In genomic region chr11:124674168-124674517, GRCh38 we compare ENCODE assay signal across 8 cellular contexts. TPM values are rescaled to one million over a fixed set of nuclear protein-coding genes. Genes with fewer than 3 reads are reported as not detected.
DNase-seq lines count a peak whose midpoint lies in the region; ATAC-seq, FAIRE-seq and TF ChIP-seq lines count a peak whose summit lies in the region.

No MANE protein-coding gene starts in this region.

- H3K9me3 Mint-ChIP-seq in CD8-positive, alpha-beta memory T cell: no peaks in the 10 kb centered on the region

- H4K20me1 ChIP-seq in PC-9 (ENCODE audit: insufficient read depth): no peaks in the 10 kb centered on the region
- H4K20me1 ChIP-seq in endothelial cell of umbilical vein (replicated peaks; ENCODE audit: control insufficient read depth, extremely low read depth, insufficient read depth, low read length): no peaks in the 10 kb centered on the region

- CTCF ChIA-PET in CD8-positive, alpha-beta memory T cell (lab: Charles Lee): interaction anchor here (0.6 to 6.0 kb wide), 8 partner anchors 11 to 162 kb away, joined by 3 to 105 read pairs (median 5); partner anchors contain the start of gene ESAM
- CTCF ChIA-PET in PC-9 (lab: Charles Lee): interaction anchor here (0.7 to 1.3 kb wide), 3 partner anchors 89 to 405 kb away, joined by 4 to 5 read pairs (median 4); no protein-coding TSS in a partner anchor
- CTCF ChIA-PET in endothelial cell of umbilical vein (lab: Charles Lee): interaction anchor here (0.7 to 8.9 kb wide), 11 partner anchors 10 to 193 kb away, joined by 3 to 267 read pairs (median 6); partner anchors contain the start of gene NRGN

- H3K9ac ChIP-seq in endothelial cell of umbilical vein (replicated peaks; ENCODE audit: extremely low read depth, insufficient read depth, low read length): peak overlapping the region; percentile 75

- peak overlapping the region; percentile 71 for H3K27ac ChIP-seq in CD8-positive, alpha-beta memory T cell (ENCODE audit: low read depth, low read length)
- H3K27ac ChIP-seq in PC-9: peak overlapping the region; percentile 50
- H3K27ac ChIP-seq in endothelial cell of umbilical vein (ENCODE audit: insufficient read depth, low read depth, low read length): peak overlapping the region; percentile 63
- no peak overlapping the region for H3K27ac ChIP-seq in neutrophil

- H3K9me3 ChIP-seq in CD8-positive, alpha-beta memory T cell (ENCODE audit: low read length): no peaks in the 10 kb centered on the region
- H3K9me3 ChIP-seq in PC-9 (ENCODE audit: insufficient read depth, low read depth): no peaks in the 10 kb centered on the region
- H3K9me3 ChIP-seq in endothelial cell of umbilical vein (replicated peaks; ENCODE audit: control insufficient read depth, insufficient read depth, low read length): no peaks in the 10 kb centered on the region
- H3K9me3 ChIP-seq in neutrophil: no peaks in the 10 kb centered on the region

- H3K27me3 Mint-ChIP-seq in CD8-positive, alpha-beta memory T cell: peaks cover 11 to 17% of the 10 kb centered on the region in 2 donors

- BruUV-seq in PC-9 (replicated peaks; lab: Mats Ljungman, UMichigan) (TSS peak; percentile 68), endothelial cell of umbilical vein (replicated peaks; lab: Mats Ljungman, UMichigan) (TSS peak; percentile 81)

- TF ChIP-seq CTCF in PC-9 (conservative IDR thresholded peaks at IDR 0.05) (no peak), endothelial cell of umbilical vein (IDR thresholded peaks at IDR 0.05; ENCODE audit: extremely low read depth in 1 of 2, insufficient read depth in 1 of 2, low read depth in 1 of 2, low read length in 2 of 2) (no peak), neutrophil (IDR thresholded peaks at IDR 0.05) (no peak)

- TF ChIP-seq POLR2A in endothelial cell of umbilical vein (IDR thresholded peaks at IDR 0.05; ENCODE audit: low read depth, low read length): no peak

- H3K36me3 Mint-ChIP-seq in CD8-positive, alpha-beta memory T cell: peaks cover 0 to 4% (median 0%) of the 10 kb centered on the region in 3 donors

- peaks cover 36% of the 10 kb centered on the region for H3K4me1 ChIP-seq in CD8-positive, alpha-beta memory T cell (ENCODE audit: insufficient read depth, low read length)
- H3K4me1 ChIP-seq in PC-9 (replicated peaks; ENCODE audit: insufficient read depth) (peaks cover 18% of the 10 kb centered on the region), endothelial cell of umbilical vein (ENCODE audit: control insufficient read depth, extremely low read depth, insufficient read depth, low read length) (peaks cover 26% of the 10 kb centered on the region), neutrophil (ENCODE audit: control insufficient read depth in 1 of 2, insufficient read depth in 1 of 2, low read depth in 1 of 2, low read length in 1 of 2) (peaks cover 11 to 14% of the 10 kb centered on the region in 2 experiments)

- POLR2A ChIA-PET in CD8-positive, alpha-beta memory T cell (lab: Charles Lee): interaction anchor here (0.6 to 1.8 kb wide), 5 partner anchors 17 to 163 kb away, joined by 3 to 23 read pairs (median 4); partner anchors contain the start of gene ESAM
- POLR2A ChIA-PET in PC-9 (lab: Charles Lee; ENCODE audit: unreplicated experiment): interaction anchor here (0.6 to 0.9 kb wide), 9 partner anchors 34 to 1823 kb away, joined by 3 to 15 read pairs (median 7); partner anchors contain the start of gene TBRG1
- POLR2A ChIA-PET in endothelial cell of umbilical vein (lab: Charles Lee): interaction anchor here (1.0 to 1.6 kb wide), 2 partner anchors 66 to 73 kb away, joined by 4 to 6 read pairs; partner anchors contain the start of gene NRGN

- H3K4me2 ChIP-seq in PC-9: peak overlapping the region; percentile 80
- peak overlapping the region; percentile 54 for H3K4me2 ChIP-seq in endothelial cell of umbilical vein (ENCODE audit: insufficient read depth, low read length)

- H3K9me1 ChIP-seq in endothelial cell of umbilical vein (replicated peaks; ENCODE audit: control insufficient read depth, extremely low read depth, insufficient read depth, low read length): no peaks in the 10 kb centered on the region

- peak; percentile 12 for FAIRE-seq in endothelial cell of umbilical vein (lab: Jason Lieb, UNC)

- H3K4me3 Mint-ChIP-seq in CD8-positive, alpha-beta memory T cell: peak overlapping the region; percentile 89 to 95 (median 91)

- H3F3A ChIP-seq in PC-9 (ENCODE audit: insufficient read depth, low read depth): no peaks in the 10 kb centered on the region

- H3K4me3 ChIP-seq in CD8-positive, alpha-beta memory T cell (ENCODE audit: low read length): peak overlapping the region; percentile 74
- H3K4me3 ChIP-seq in PC-9 (peak overlapping the region; percentile 83), endothelial cell of umbilical vein (replicated peaks in 1 of 3; ENCODE audit: insufficient read depth in 1 of 3, low read depth in 1 of 3, low read length in 3 of 3) (peak overlapping the region; percentile 7 to 95 (median 38)), neutrophil (ENCODE audit: low read depth in 1 of 2, low read length in 1 of 2) (peak overlapping the region; percentile 61 to 67)

- dilution Hi-C loops in endothelial cell of umbilical vein (cut with MboI; ENCODE audit: extremely low pct_ligation_motif_present, low sequenced_read_pairs): no loop called here

- intact Hi-C loops in PC-9 (cut with micrococcal nuclease; ENCODE audit: unreplicated experiment) (loop anchor here (5.0 kb wide), 1 partner anchor 278 kb away; the partner anchor contains the start of gene CCDC15), endothelial cell of umbilical vein (cut with micrococcal nuclease) (no loop called here)

- peaks cover 25 to 36% (median 33%) of the 10 kb centered on the region in 3 donors for H3K4me1 Mint-ChIP-seq in CD8-positive, alpha-beta memory T cell

- H3K36me3 ChIP-seq in CD8-positive, alpha-beta memory T cell (ENCODE audit: insufficient read depth, low read length): no peaks in the 10 kb centered on the region
- H3K36me3 ChIP-seq in PC-9 (ENCODE audit: low read depth) (no peaks in the 10 kb centered on the region), endothelial cell of umbilical vein (ENCODE audit: control insufficient read depth in 2 of 2, extremely low read depth in 1 of 2, insufficient read depth in 2 of 2, low read length in 2 of 2) (no peaks in the 10 kb centered on the region), neutrophil (no peaks in the 10 kb centered on the region)

- no peaks in the 10 kb centered on the region for H3K9me2 ChIP-seq in PC-9 (ENCODE audit: insufficient read depth)

- no peaks in the 10 kb centered on the region for H3K27me3 ChIP-seq in CD8-positive, alpha-beta memory T cell (ENCODE audit: insufficient read depth, low read length, poor library complexity, severe bottlenecking)
- H3K27me3 ChIP-seq in PC-9 (ENCODE audit: insufficient read depth, low read depth): no peaks in the 10 kb centered on the region
- H3K27me3 ChIP-seq in endothelial cell of umbilical vein (ENCODE audit: control insufficient read depth in 2 of 2, insufficient read depth in 2 of 2, low read length in 2 of 2): no peaks in the 10 kb centered on the region
- peaks cover 43% of the 10 kb centered on the region for H3K27me3 ChIP-seq in neutrophil

- DNase-seq in CD8-positive, alpha-beta memory T cell: no peak
- no peak for DNase-seq in PC-9
- DNase-seq in endothelial cell of umbilical vein (ENCODE audit: low read depth, low spot score): no peak
- DNase-seq in mucosa of gallbladder (ENCODE audit: low spot score): no peak
- DNase-seq in stimulated activated CD4-positive, alpha-beta T cell treated with anti-CD3 and anti-CD28 coated beads, Interleukin-15, amount 100 ng/mL, for 24 hours: no peak
- no peak for DNase-seq in NCI-H524 treated with DMSO at 0.1 percent for 48 hours (lab: John Stamatoyannopoulos, UW)

- no peak for ATAC-seq in GM21619 (IDR thresholded peaks at IDR 0.05; ENCODE audit: unreplicated experiment)

- H2AFZ ChIP-seq in PC-9 (peak overlapping the region; percentile 93), endothelial cell of umbilical vein (ENCODE audit: low read depth, low read length) (peak overlapping the region; percentile 37)

- H3K27ac Mint-ChIP-seq in CD8-positive, alpha-beta memory T cell: peak overlapping the region in 7 of 8 donors; percentile 97 to 99 (median 98)

- H3K79me2 ChIP-seq in PC-9 (ENCODE audit: low read depth) (peaks cover 12% of the 10 kb centered on the region), endothelial cell of umbilical vein (ENCODE audit: control insufficient read depth, insufficient read depth, low read length) (no peaks in the 10 kb centered on the region)

RNA-seq across cellular contexts. Expression of gene SPA17, which starts 0.4 kb away (rescaled TPM):
- 1 to 10 TPM; 2.2 to 3.9 TPM for total RNA-seq in CD8-positive, alpha-beta memory T cell
- 1.4 TPM for polyA plus RNA-seq in CD8-positive, alpha-beta memory T cell
- total RNA-seq in PC-9 (2021) (6.1 and 15.7 TPM in 2 replicates), endothelial cell of umbilical vein (4.7 and 6.1 TPM in 2 replicates), mucosa of gallbladder (6.4 TPM)
- polyA plus RNA-seq in endothelial cell of umbilical vein: 2.8 and 3.9 TPM in 2 replicates
- polyA plus RNA-seq in endothelial cell of umbilical vein (2011; cell fraction: cytosol; rRNA removed): 7.7 and 8.6 TPM in 2 replicates
- 3.3 and 5.8 TPM in 2 replicates for polyA plus RNA-seq in endothelial cell of umbilical vein (2011; cell fraction: nucleus; rRNA removed)
- polyA plus RNA-seq in endothelial cell of umbilical vein (2012): 9.8 and 15.4 TPM in 2 replicates
- 5.3 and 6.7 TPM in 2 replicates for polyA minus RNA-seq in endothelial cell of umbilical vein
- 1.8 TPM for polyA minus RNA-seq in endothelial cell of umbilical vein (2011; cell fraction: cytosol; rRNA and poly(A)+ RNA removed)
- polyA minus RNA-seq in endothelial cell of umbilical vein (2011; cell fraction: nucleus; rRNA and poly(A)+ RNA removed): 3.1 and 3.5 TPM in 2 replicates

RNA-seq across cellular contexts. Expression of gene SIAE, which starts 0.6 kb away (rescaled TPM):
- 1 to 10 TPM; 4.0 to 5.2 TPM for total RNA-seq in CD8-positive, alpha-beta memory T cell
- polyA plus RNA-seq in CD8-positive, alpha-beta memory T cell: 0.85 TPM
- total RNA-seq in PC-9 (2021) (29.2 and 37.9 TPM in 2 replicates), endothelial cell of umbilical vein (15.1 and 16.9 TPM in 2 replicates), mucosa of gallbladder (33.1 TPM)
- polyA plus RNA-seq in endothelial cell of umbilical vein: 22.1 and 23.9 TPM in 2 replicates
- polyA plus RNA-seq in endothelial cell of umbilical vein (2011; cell fraction: cytosol; rRNA removed): 18.3 TPM in 2 replicates
- polyA plus RNA-seq in endothelial cell of umbilical vein (2011; cell fraction: nucleus; rRNA removed): 17.3 and 19.9 TPM in 2 replicates
- polyA plus RNA-seq in endothelial cell of umbilical vein (2012): 24.2 and 28.2 TPM in 2 replicates
- polyA minus RNA-seq in endothelial cell of umbilical vein: 24.5 and 25.2 TPM in 2 replicates
- 3.2 TPM for polyA minus RNA-seq in endothelial cell of umbilical vein (2011; cell fraction: cytosol; rRNA and poly(A)+ RNA removed)
- polyA minus RNA-seq in endothelial cell of umbilical vein (2011; cell fraction: nucleus; rRNA and poly(A)+ RNA removed): 7.5 and 8.1 TPM in 2 replicates

RNA-seq across cellular contexts. Expression of gene TBRG1, which starts 51.5 kb away (rescaled TPM):
- 10 to 100 TPM; 38.4 to 49.5 TPM for total RNA-seq in CD8-positive, alpha-beta memory T cell
- polyA plus RNA-seq in CD8-positive, alpha-beta memory T cell: 36.3 TPM
- total RNA-seq in PC-9 (2021): 22.3 and 24.3 TPM in 2 replicates
- 29.6 and 34.4 TPM in 2 replicates for total RNA-seq in endothelial cell of umbilical vein
- 22.4 and 24.3 TPM in 2 replicates for polyA plus RNA-seq in endothelial cell of umbilical vein
- polyA plus RNA-seq in endothelial cell of umbilical vein (2011; cell fraction: cytosol; rRNA removed): 17.4 and 20.9 TPM in 2 replicates
- polyA plus RNA-seq in endothelial cell of umbilical vein (2011; cell fraction: nucleus; rRNA removed): 124 and 125 TPM in 2 replicates
- 29.5 and 29.7 TPM in 2 replicates for polyA plus RNA-seq in endothelial cell of umbilical vein (2012)
- polyA minus RNA-seq in endothelial cell of umbilical vein: 23.0 and 24.4 TPM in 2 replicates
- 7.8 TPM for polyA minus RNA-seq in endothelial cell of umbilical vein (2011; cell fraction: cytosol; rRNA and poly(A)+ RNA removed)
- polyA minus RNA-seq in endothelial cell of umbilical vein (2011; cell fraction: nucleus; rRNA and poly(A)+ RNA removed): 33.1 and 35.3 TPM in 2 replicates
- 43.9 TPM for total RNA-seq in mucosa of gallbladder
